In the genomic region with DNA sequence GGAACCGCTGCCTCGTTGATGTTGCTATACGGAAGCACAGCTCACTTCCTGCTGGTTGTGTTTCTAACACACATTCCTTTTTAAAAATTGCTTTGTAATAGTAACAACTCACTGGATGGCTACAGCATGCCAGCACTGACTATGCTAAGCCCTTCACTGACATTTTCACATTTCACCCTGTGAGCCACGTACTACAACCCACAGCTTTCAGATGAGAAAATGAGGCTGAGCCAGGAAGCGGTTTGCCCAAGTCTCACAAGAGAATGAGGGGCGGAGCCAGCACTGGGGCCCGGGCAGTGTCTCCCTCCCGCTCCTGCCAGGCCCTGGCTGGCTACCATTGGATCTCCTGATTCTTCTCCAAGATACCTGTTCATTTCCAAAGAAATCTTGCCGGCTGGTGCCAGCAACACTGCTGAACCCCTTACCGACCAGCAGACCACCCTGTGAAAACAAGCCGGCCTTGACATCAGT, we compare ENCODE assay signal across 8 cellular contexts. TPM values are rescaled to one million over a fixed set of nuclear protein-coding genes. Genes with fewer than 3 reads are reported as not detected.
DNase-seq lines count a peak whose midpoint lies in the region; ATAC-seq, FAIRE-seq and TF ChIP-seq lines count a peak whose summit lies in the region.

No MANE protein-coding gene starts in this region.

- H3K27me3 ChIP-seq in BE2C (no peaks in the 10 kb centered on the region), skeletal muscle satellite cell (ENCODE audit: control insufficient read depth, insufficient read depth, low read length) (no peaks in the 10 kb centered on the region)

- H3K36me3 ChIP-seq in BE2C (peaks cover 10% of the 10 kb centered on the region), skeletal muscle satellite cell (ENCODE audit: insufficient read depth, low read length) (peaks cover 19% of the 10 kb centered on the region)

- ATAC-seq in HG03521 (IDR thresholded peaks at IDR 0.05; ENCODE audit: unreplicated experiment) = peak; percentile 81
- peak; percentile 64 for ATAC-seq in left ventricle myocardium superior

- peaks cover 15% of the 10 kb centered on the region for H3K36me3 Mint-ChIP-seq in activated naive CD8-positive, alpha-beta T cell treated with anti-CD3 and anti-CD28 coated beads for 36 hours

- intact Hi-C loops in left ventricle myocardium superior (cut with micrococcal nuclease) = no loop called here

- no peaks in the 10 kb centered on the region for H3K27me3 Mint-ChIP-seq in activated naive CD8-positive, alpha-beta T cell treated with anti-CD3 and anti-CD28 coated beads for 36 hours

- peak overlapping the region; percentile 97 for H3K27ac Mint-ChIP-seq in activated naive CD8-positive, alpha-beta T cell treated with anti-CD3 and anti-CD28 coated beads for 36 hours

- H3K4me1 Mint-ChIP-seq in activated naive CD8-positive, alpha-beta T cell treated with anti-CD3 and anti-CD28 coated beads for 36 hours = peaks cover 24% of the 10 kb centered on the region

- FAIRE-seq in HTR-8/SVneo (lab: Jason Lieb, UNC) = no peak

- no peak for TF ChIP-seq CTCF in BE2C (IDR thresholded peaks at IDR 0.05; ENCODE audit: low read depth, low read length)

- peak overlapping the region; percentile 76 for H3K9ac ChIP-seq in skeletal muscle satellite cell (ENCODE audit: low read depth, low read length)

- H3K4me3 ChIP-seq in BE2C (ENCODE audit: low read depth, low read length) (no peak overlapping the region; the same call in 1 of the 2 replicates), skeletal muscle satellite cell (ENCODE audit: low read length) (peak overlapping the region; percentile 43)

- H3K4me1 ChIP-seq in BE2C = peaks cover 8% of the 10 kb centered on the region; the same call in 1 of the 2 replicates
- H3K4me1 ChIP-seq in skeletal muscle satellite cell (ENCODE audit: control insufficient read depth, insufficient read depth, low read length) = peaks cover 19% of the 10 kb centered on the region

- peak; percentile 55 for DNase-seq in BE2C
- peak; percentile 78 for DNase-seq in GM19240 (ENCODE audit: insufficient read length, low spot score)
- peak; percentile 44 for DNase-seq in SKM-1 (lab: John Stamatoyannopoulos, UW; ENCODE audit: unreplicated experiment)
- DNase-seq in activated naive CD8-positive, alpha-beta T cell treated with anti-CD3 and anti-CD28 coated beads for 36 hours = peak; percentile 85
- peak; percentile 83 for DNase-seq in left ventricle myocardium superior
- DNase-seq in HTR-8/SVneo (ENCODE audit: insufficient read length, low spot score) = no peak

- H3K4me3 Mint-ChIP-seq in activated naive CD8-positive, alpha-beta T cell treated with anti-CD3 and anti-CD28 coated beads for 36 hours = peak overlapping the region; percentile 78

- H3K4me2 ChIP-seq in skeletal muscle satellite cell (ENCODE audit: low read length) = peak overlapping the region; percentile 64

- H3K9me3 ChIP-seq in BE2C (no peaks in the 10 kb centered on the region), skeletal muscle satellite cell (replicated peaks; ENCODE audit: low read length) (no peaks in the 10 kb centered on the region)

- peaks cover 3% of the 10 kb centered on the region for H3K9me3 Mint-ChIP-seq in activated naive CD8-positive, alpha-beta T cell treated with anti-CD3 and anti-CD28 coated beads for 36 hours

RNA-seq across cellular contexts. Expression of gene FAM78A, which starts 38.3 kb away (rescaled TPM):
- polyA plus RNA-seq in BE2C (2012; ENCODE audit: insufficient read depth, insufficient read length, low read depth) = 1.3 TPM
- 10 to 100 TPM; 36.1 to 37.4 TPM for total RNA-seq in activated naive CD8-positive, alpha-beta T cell treated with anti-CD3 and anti-CD28 coated beads for 36 hours
- total RNA-seq in left ventricle myocardium superior = 69.1 TPM
- 3.3 and 3.7 TPM in 2 replicates for total RNA-seq in skeletal muscle satellite cell (2012; rRNA removed)

RNA-seq across cellular contexts. Expression of gene PLPP7, which starts 51.6 kb away (rescaled TPM):
- 22.6 TPM for polyA plus RNA-seq in BE2C (2012; ENCODE audit: insufficient read depth, insufficient read length, low read depth)
- under 1 TPM; 0.35 to 0.42 TPM for total RNA-seq in activated naive CD8-positive, alpha-beta T cell treated with anti-CD3 and anti-CD28 coated beads for 36 hours
- 127 TPM for total RNA-seq in left ventricle myocardium superior
- total RNA-seq in skeletal muscle satellite cell (2012; rRNA removed) = 16.0 and 16.6 TPM in 2 replicates

Comparison
In these comparisons a context has a peak if more than half of its experiments do, and no peak if none do; other contexts are left out.
1. RNA of gene PLPP7, which starts 51.6 kb away (total RNA-seq): 127 TPM in left ventricle myocardium superior (single experiment); 0.35 to 0.42 TPM in activated naive CD8-positive, alpha-beta T cell treated with anti-CD3 and anti-CD28 coated beads for 36 hours; every median in the first group is over 10 times any median in the second.